Comparison of ENCODE assay signal across 10 cellular contexts in the genomic region with DNA sequence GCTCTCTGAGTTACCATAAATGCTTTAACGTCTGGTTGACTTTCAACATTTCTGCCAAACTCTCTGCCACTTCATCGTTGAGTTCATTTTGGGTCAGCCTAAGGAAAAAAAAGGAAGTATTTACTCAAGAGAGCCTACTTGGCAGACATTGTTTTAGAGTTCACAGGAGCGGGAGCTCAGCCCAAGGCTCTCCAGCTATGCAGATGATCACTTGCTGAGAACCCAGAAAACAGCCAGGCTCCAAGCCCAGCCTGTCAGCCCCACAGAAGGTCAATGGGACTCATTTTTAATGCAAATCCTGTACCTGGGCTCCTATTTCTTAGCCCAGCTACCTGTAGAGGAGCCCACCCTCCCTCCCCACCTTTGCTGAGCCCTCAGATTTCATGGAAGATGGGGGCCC. TPM values are rescaled to one million over a fixed set of nuclear protein-coding genes. Genes with fewer than 3 reads are reported as not detected.
A peak's percentile ranks its signal among the peaks of the same experiment; 100 is the strongest.
DNase-seq lines count a peak whose midpoint lies in the region; ATAC-seq and TF ChIP-seq lines count a peak whose summit lies in the region.
"Had no signal": no experiment of that assay in that cellular context is flagged by ENCODE, and none has a peak within 500 bp of the region (broad histone marks: within the 10 kb centered on the region; RNA-seq: fewer than 3 reads in every experiment).

No MANE protein-coding gene starts in this region.

- H3K4me1 ChIP-seq in lung (ENCODE audit: control insufficient read depth in 2 of 2, insufficient read depth in 2 of 2, low read length in 2 of 2), result peaks cover 10 to 16% of the 10 kb centered on the region in 2 donors
- peaks cover 54% of the 10 kb centered on the region for H3K4me1 ChIP-seq in upper lobe of right lung

- peak; percentile 58 for ATAC-seq in lung (ENCODE audit: insufficient read depth, low FRiP score)
- peak; percentile 79 for ATAC-seq in upper lobe of right lung
- ATAC-seq in HG03521 (IDR thresholded peaks at IDR 0.05; ENCODE audit: unreplicated experiment), result no peak

- H3K4me3 ChIP-seq in choroid plexus epithelial cell (ENCODE audit: low read depth, low read length) (no peak overlapping the region), lung (no peak overlapping the region), upper lobe of right lung (no peak overlapping the region)

- H3K27me3 ChIP-seq in lung (ENCODE audit: control insufficient read depth, insufficient read depth) (no peaks in the 10 kb centered on the region), upper lobe of right lung (no peaks in the 10 kb centered on the region)

- WGBS in lung, 2 donors, result 15 to 28% methylated on average over 3 of the region's 3 CpGs

- intact Hi-C loops in upper lobe of right lung (cut with DNase I), result no loop called here

- H3K36me3 ChIP-seq in lung (ENCODE audit: control insufficient read depth in 2 of 2, insufficient read depth in 2 of 2, low read length in 2 of 2), result peaks cover 8 to 38% of the 10 kb centered on the region in 2 donors
- H3K36me3 ChIP-seq in upper lobe of right lung, result peaks cover 53% of the 10 kb centered on the region

- H3K27ac ChIP-seq in lung (ENCODE audit: low read depth in 1 of 2, low read length in 1 of 2) (peak overlapping the region in 1 of 2 donors; percentile 49), upper lobe of right lung (peak overlapping the region; percentile 49)
- H3K27ac ChIP-seq: 22Rv1, epithelial cell of prostate had no signal

- H3K9me3 ChIP-seq in lung (ENCODE audit: control insufficient read depth in 2 of 2, insufficient read depth in 1 of 2, low read length in 1 of 2), result peaks cover 0 to 2% of the 10 kb centered on the region in 2 donors
- H3K9me3 ChIP-seq in upper lobe of right lung, result no peaks in the 10 kb centered on the region

- no peak for TF ChIP-seq CTCF in choroid plexus epithelial cell (conservative IDR thresholded peaks at IDR 0.05; ENCODE audit: low read depth, low read length)
- no peak for TF ChIP-seq CTCF in lung (IDR thresholded peaks at IDR 0.05; ENCODE audit: control extremely low read depth, extremely low read depth)
- no peak for TF ChIP-seq CTCF in upper lobe of right lung (IDR thresholded peaks at IDR 0.05)

- DNase-seq in DMS 273 (lab: John Stamatoyannopoulos, UW; ENCODE audit: unreplicated experiment) (peak; percentile 38), DMS 273 treated with DMSO at 0.1 percent for 48 hours (lab: John Stamatoyannopoulos, UW) (no peak), choroid plexus epithelial cell (ENCODE audit: low read depth) (peak; percentile 89), lung (ENCODE audit: low spot score) (peak; percentile 63), upper lobe of right lung (peak; percentile 73), occipital lobe (lab: John Stamatoyannopoulos, UW) (no peak)
- no peak for DNase-seq in activated naive CD4-positive, alpha-beta T cell treated with anti-CD3 and anti-CD28 coated beads, Interleukin-2, amount 50 U/mL, for 16 hours

RNA-seq across cellular contexts. Expression of a gene that starts 45.5 kb away (rescaled TPM):
- total RNA-seq in lung (10 to 100 TPM; 22.0 to 46.1 TPM), upper lobe of right lung (43.5 TPM), occipital lobe (1.9 TPM)
- polyA plus RNA-seq in lung, result 10 to 100 TPM; 11.5 to 21.0 TPM

Comparison
In these comparisons a context has a peak if more than half of its experiments do, and no peak if none do; other contexts are left out.
1. DNase-seq: peak in DMS 273 (single experiment), choroid plexus epithelial cell (single experiment), lung (single experiment) and upper lobe of right lung (single experiment); none in DMS 273 treated with DMSO at 0.1 percent for 48 hours (single experiment), occipital lobe (single experiment) and activated naive CD4-positive, alpha-beta T cell treated with anti-CD3 and anti-CD28 coated beads, Interleukin-2, amount 50 U/mL, for 16 hours (single experiment).